ENCODE assay signal across 15 cellular contexts in genomic region chr1:100445565-100445964, GRCh38.
DNase-seq lines count a peak whose midpoint lies in the region; ATAC-seq and FAIRE-seq lines count a peak whose summit lies in the region.
"Had no signal": no experiment of that assay in that cellular context is flagged by ENCODE, and none has a peak within 500 bp of the region (broad histone marks: within the 10 kb centered on the region; RNA-seq: fewer than 3 reads in every experiment).

No MANE protein-coding gene starts in this region.

- H3K27ac ChIP-seq in small intestine (ENCODE audit: low read depth in 1 of 2, low read length in 1 of 2) = no peak overlapping the region
- H3K27ac ChIP-seq: body of pancreas, SJCRH30 had no signal

- H3K36me3 ChIP-seq in small intestine (ENCODE audit: control insufficient read depth in 2 of 2, insufficient read depth in 2 of 2, low read length in 2 of 2) = peaks cover 0 to 2% of the 10 kb centered on the region in 2 donors

- peaks cover 84% of the 10 kb centered on the region for H3K4me1 Mint-ChIP-seq in activated CD8-positive, alpha-beta memory T cell treated with anti-CD3 and anti-CD28 coated beads, Interleukin-2, amount 10 ng/mL, durations not matched to agents 7 days and 5 days
- H3K4me1 Mint-ChIP-seq in central memory CD8-positive, alpha-beta T cell = peaks cover 61% of the 10 kb centered on the region

- peak overlapping the region; percentile 46 for H3K4me3 Mint-ChIP-seq in activated CD8-positive, alpha-beta memory T cell treated with anti-CD3 and anti-CD28 coated beads, Interleukin-2, amount 10 ng/mL, durations not matched to agents 7 days and 5 days
- peak overlapping the region; percentile 38 for H3K4me3 Mint-ChIP-seq in central memory CD8-positive, alpha-beta T cell
- H3K4me3 Mint-ChIP-seq: HFFc6 had no signal

- peak; percentile 57 for DNase-seq in activated CD8-positive, alpha-beta memory T cell treated with anti-CD3 and anti-CD28 coated beads, Interleukin-2, amount 10 ng/mL, durations not matched to agents 7 days and 5 days
- no peak for DNase-seq in activated CD8-positive, alpha-beta memory T cell treated with anti-CD3 and anti-CD28 coated beads, Interleukin-2, amount 50 U/mL, for 4 hours
- DNase-seq in T-helper 1 cell = peak in 4 of 5 donors; percentile 41 to 72 (median 49)
- DNase-seq in central memory CD8-positive, alpha-beta T cell (ENCODE audit: low spot score in 2 of 2) = peak in 1 of 2 donors; percentile 53
- DNase-seq in small intestine = peak; percentile 19
- no peak for DNase-seq in NCI-H2171 treated with DMSO at 0.1 percent for 48 hours (lab: John Stamatoyannopoulos, UW)
- DNase-seq: body of pancreas, HFFc6, Karpas-422, NCI-H1436 treated with DMSO at 0.1 percent for 48 hours, NCI-H446, SJCRH30 had no signal

- no peaks in the 10 kb centered on the region for H3K27me3 Mint-ChIP-seq in activated CD8-positive, alpha-beta memory T cell treated with anti-CD3 and anti-CD28 coated beads, Interleukin-2, amount 10 ng/mL, durations not matched to agents 7 days and 5 days
- H3K27me3 Mint-ChIP-seq in central memory CD8-positive, alpha-beta T cell = no peaks in the 10 kb centered on the region

- peak overlapping the region; percentile 95 for H3K27ac Mint-ChIP-seq in activated CD8-positive, alpha-beta memory T cell treated with anti-CD3 and anti-CD28 coated beads, Interleukin-2, amount 10 ng/mL, durations not matched to agents 7 days and 5 days
- H3K27ac Mint-ChIP-seq in central memory CD8-positive, alpha-beta T cell (ENCODE audit: low read depth) = peak overlapping the region; percentile 93
- H3K27ac Mint-ChIP-seq: HFFc6 had no signal

- no peak for FAIRE-seq in small intestine (lab: Jason Lieb, UNC)

- no peaks in the 10 kb centered on the region for H3K27me3 ChIP-seq in small intestine (ENCODE audit: control insufficient read depth in 2 of 2, insufficient read depth in 2 of 2, low read length in 2 of 2)
- H3K27me3 ChIP-seq: body of pancreas, SJCRH30 had no signal

- CTCF ChIA-PET in activated CD8-positive, alpha-beta memory T cell treated with anti-CD3 and anti-CD28 coated beads, Interleukin-2, amount 10 ng/mL, durations not matched to agents 7 days and 5 days (lab: Charles Lee) = interaction anchor here (1.4 to 3.0 kb wide), 3 partner anchors 10 to 156 kb away, joined by 3 to 20 read pairs (median 4); partner anchors contain the start of gene CDC14A

- H3K9me3 Mint-ChIP-seq in activated CD8-positive, alpha-beta memory T cell treated with anti-CD3 and anti-CD28 coated beads, Interleukin-2, amount 10 ng/mL, durations not matched to agents 7 days and 5 days (ENCODE audit: low read depth) = no peaks in the 10 kb centered on the region
- no peaks in the 10 kb centered on the region for H3K9me3 Mint-ChIP-seq in central memory CD8-positive, alpha-beta T cell
- H3K9me3 Mint-ChIP-seq: HFFc6 had no signal

- no peaks in the 10 kb centered on the region for H3K4me1 ChIP-seq in small intestine (ENCODE audit: control insufficient read depth in 2 of 2, insufficient read depth in 1 of 2, low read depth in 1 of 2, low read length in 1 of 2)
- H3K4me1 ChIP-seq: body of pancreas, SJCRH30 had no signal

- no peaks in the 10 kb centered on the region for H3K9me3 ChIP-seq in small intestine (ENCODE audit: control insufficient read depth, low read depth)
- H3K9me3 ChIP-seq: body of pancreas, SJCRH30 had no signal

- ATAC-seq in activated CD8-positive, alpha-beta memory T cell treated with anti-CD3 and anti-CD28 coated beads, Interleukin-2, amount 10 ng/mL, durations not matched to agents 7 days and 5 days = peak; percentile 21
- ATAC-seq in central memory CD8-positive, alpha-beta T cell (replicated peaks; ENCODE audit: extremely low read depth, poor library complexity, severe bottlenecking) = peak; percentile 79
- ATAC-seq in HG02840 (IDR thresholded peaks at IDR 0.05; ENCODE audit: low FRiP score, unreplicated experiment) (no peak), GM21528 (IDR thresholded peaks at IDR 0.05; ENCODE audit: low FRiP score, unreplicated experiment) (no peak)
- ATAC-seq: body of pancreas, left lobe of liver had no signal

- H3K36me3 Mint-ChIP-seq in activated CD8-positive, alpha-beta memory T cell treated with anti-CD3 and anti-CD28 coated beads, Interleukin-2, amount 10 ng/mL, durations not matched to agents 7 days and 5 days = peaks cover 48% of the 10 kb centered on the region
- H3K36me3 Mint-ChIP-seq in central memory CD8-positive, alpha-beta T cell (ENCODE audit: insufficient read depth) = peaks cover 26% of the 10 kb centered on the region

- no peak overlapping the region for H3K4me3 ChIP-seq in small intestine (ENCODE audit: low read depth in 1 of 2, low read length in 2 of 2)
- H3K4me3 ChIP-seq: body of pancreas, SJCRH30 had no signal

Comparison
In these comparisons a context has a peak if more than half of its experiments do, and no peak if none do; other contexts are left out.
1. DNase-seq: peak in activated CD8-positive, alpha-beta memory T cell treated with anti-CD3 and anti-CD28 coated beads, Interleukin-2, amount 10 ng/mL, durations not matched to agents 7 days and 5 days (single experiment), T-helper 1 cell (4 of 5) and small intestine (single experiment); none in activated CD8-positive, alpha-beta memory T cell treated with anti-CD3 and anti-CD28 coated beads, Interleukin-2, amount 50 U/mL, for 4 hours (single experiment) and NCI-H2171 treated with DMSO at 0.1 percent for 48 hours (single experiment).
2. ATAC-seq: peak in activated CD8-positive, alpha-beta memory T cell treated with anti-CD3 and anti-CD28 coated beads, Interleukin-2, amount 10 ng/mL, durations not matched to agents 7 days and 5 days (single experiment) and central memory CD8-positive, alpha-beta T cell (single experiment); none in HG02840 (single experiment) and GM21528 (single experiment).